In the genomic region with DNA sequence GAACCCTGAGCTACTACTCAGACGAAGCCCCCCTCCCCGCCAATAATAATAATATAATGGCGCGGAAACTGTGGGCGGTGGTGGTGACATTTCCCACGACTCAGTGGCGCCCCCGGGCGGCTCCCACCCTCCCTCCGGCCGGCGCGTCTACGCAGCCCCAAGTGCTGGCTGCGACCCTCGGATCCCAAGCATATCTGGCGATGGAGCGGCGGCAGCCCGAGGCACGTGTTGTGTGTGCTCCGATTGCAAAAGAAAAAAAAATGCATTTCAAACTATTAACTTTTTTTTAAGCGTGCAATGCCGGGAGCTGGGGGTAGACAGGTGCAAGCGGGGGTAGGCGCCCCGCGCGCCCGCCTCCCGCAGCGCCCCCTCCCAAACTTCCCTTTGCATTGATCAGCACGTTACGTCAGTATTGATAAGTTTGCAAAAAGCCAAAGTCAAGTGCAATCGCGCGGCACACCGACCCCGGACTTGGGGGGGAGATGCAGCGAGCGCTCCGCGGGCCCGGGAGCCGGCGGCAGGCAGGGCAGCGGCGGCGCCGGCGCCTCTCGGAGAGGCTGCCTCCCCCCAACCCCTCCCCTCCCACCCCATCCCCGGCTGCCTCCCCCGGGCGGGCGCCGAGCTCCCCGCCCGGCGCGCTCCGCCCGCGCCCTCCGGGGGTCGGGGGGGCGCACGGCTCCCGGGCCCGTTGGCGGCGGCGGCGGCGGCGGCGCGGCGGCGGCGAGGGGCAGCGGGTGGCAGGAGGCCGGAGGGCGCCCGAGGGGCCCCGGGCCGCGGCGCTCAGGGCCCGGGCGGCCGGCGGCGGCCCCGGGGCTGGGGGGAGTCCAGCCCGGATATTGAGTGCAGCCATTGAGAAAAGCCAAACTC, we compare ENCODE assay signal across 11 cellular contexts. TPM values are rescaled to one million over a fixed set of nuclear protein-coding genes. Genes with fewer than 3 reads are reported as not detected.
DNase-seq lines count a peak whose midpoint lies in the region; ATAC-seq and TF ChIP-seq lines count a peak whose summit lies in the region.
"Had no signal": no experiment of that assay in that cellular context is flagged by ENCODE, and none has a peak within 500 bp of the region (broad histone marks: within the 10 kb centered on the region; RNA-seq: fewer than 3 reads in every experiment).

No MANE protein-coding gene starts in this region.

- TF ChIP-seq POLR2A in NB4 (IDR thresholded peaks at IDR 0.05; ENCODE audit: extremely low read depth, insufficient read length): no peak

- H3K4me3 ChIP-seq in NB4 (ENCODE audit: low read depth, low read length) (no peak overlapping the region), cardiac fibroblast (replicated peaks in 1 of 2; ENCODE audit: low read depth in 2 of 2, low read length in 2 of 2) (no peak overlapping the region), neuronal stem cell (ENCODE audit: low read length in 2 of 2) (peak overlapping the region; percentile 62 to 95)
- H3K4me3 ChIP-seq: ovary had no signal

- H2BK120ac ChIP-seq in neuronal stem cell (ENCODE audit: low read depth, low read length): no peak overlapping the region

- H3K14ac ChIP-seq in neuronal stem cell (ENCODE audit: low read length): no peak overlapping the region

- peaks cover 7% of the 10 kb centered on the region for H3K4me1 Mint-ChIP-seq in activated T-helper 2 cell treated with anti-CD3 and anti-CD28 coated beads, Interferon-gamma antibody, Interleukin-2, Interleukin-4, amounts not matched to agents 10 μg/mL and 5 μg/mL and 100 μg/mL, durations not matched to agents 14 hours and 24 hours and 36 hours (ENCODE audit: low read depth)

- no peak overlapping the region for H2BK15ac ChIP-seq in neuronal stem cell (ENCODE audit: low read length)

- WGBS in neuronal stem cell (ENCODE audit: extremely low coverage in 2 of 2, insufficient read length in 2 of 2, insufficient replicate concordance in 1 of 2), 2 donors: no CpG with 5 or more reads among the region's 96 CpGs

- no peak overlapping the region for H2BK5ac ChIP-seq in neuronal stem cell (ENCODE audit: low read length)

- H3K79me1 ChIP-seq in neuronal stem cell (ENCODE audit: low read depth, low read length): no peaks in the 10 kb centered on the region

- ATAC-seq in HG02763 (IDR thresholded peaks at IDR 0.05; ENCODE audit: unreplicated experiment): no peak
- no peak for ATAC-seq in foreskin keratinocyte
- no peak for ATAC-seq in HG03432 (IDR thresholded peaks at IDR 0.05; ENCODE audit: unreplicated experiment)

- H4K91ac ChIP-seq in neuronal stem cell (ENCODE audit: low read depth, low read length, poor library complexity): no peak overlapping the region

- no peaks in the 10 kb centered on the region for H3K9me3 Mint-ChIP-seq in activated T-helper 2 cell treated with anti-CD3 and anti-CD28 coated beads, Interferon-gamma antibody, Interleukin-2, Interleukin-4, amounts not matched to agents 10 μg/mL and 5 μg/mL and 100 μg/mL, durations not matched to agents 14 hours and 24 hours and 36 hours

- H3K36me3 Mint-ChIP-seq in activated T-helper 2 cell treated with anti-CD3 and anti-CD28 coated beads, Interferon-gamma antibody, Interleukin-2, Interleukin-4, amounts not matched to agents 10 μg/mL and 5 μg/mL and 100 μg/mL, durations not matched to agents 14 hours and 24 hours and 36 hours (ENCODE audit: low read depth): peaks cover 3% of the 10 kb centered on the region

- DNase-seq in NB4 (ENCODE audit: low read depth) (peak; percentile 22), cardiac fibroblast (ENCODE audit: low read depth in 2 of 2) (no peak), neuronal stem cell (ENCODE audit: low spot score) (peak; percentile 36), foreskin keratinocyte (no peak)
- DNase-seq in activated T-helper 2 cell treated with anti-CD3 and anti-CD28 coated beads, Interferon-gamma antibody, Interleukin-2, Interleukin-4, amounts not matched to agents 10 μg/mL and 5 μg/mL and 100 μg/mL, durations not matched to agents 14 hours and 24 hours and 36 hours (ENCODE audit: low spot score): no peak
- DNase-seq: effector CD8-positive, alpha-beta T cell; IMR-90; ovary had no signal

- H3K4ac ChIP-seq in neuronal stem cell (ENCODE audit: low read length): no peak overlapping the region

- no peak overlapping the region for H4K8ac ChIP-seq in neuronal stem cell (ENCODE audit: low read depth, low read length)

- H3K27ac ChIP-seq in neuronal stem cell (replicated peaks; ENCODE audit: low read length): no peak overlapping the region
- no peak overlapping the region for H3K27ac ChIP-seq in foreskin keratinocyte
- H3K27ac ChIP-seq: ovary had no signal

- peaks cover 66% of the 10 kb centered on the region for H3K27me3 Mint-ChIP-seq in activated T-helper 2 cell treated with anti-CD3 and anti-CD28 coated beads, Interferon-gamma antibody, Interleukin-2, Interleukin-4, amounts not matched to agents 10 μg/mL and 5 μg/mL and 100 μg/mL, durations not matched to agents 14 hours and 24 hours and 36 hours (ENCODE audit: low read depth)

- no peak overlapping the region for H3K23ac ChIP-seq in neuronal stem cell (ENCODE audit: low read depth, low read length, poor library complexity)

- H3K27me3 ChIP-seq in neuronal stem cell (ENCODE audit: control insufficient read depth in 3 of 3, insufficient read depth in 3 of 3, low read depth in 1 of 3, low read length in 3 of 3): peaks cover 5 to 70% (median 27%) of the 10 kb centered on the region in 3 experiments
- H3K27me3 ChIP-seq in foreskin keratinocyte: peaks cover 97% of the 10 kb centered on the region
- H3K27me3 ChIP-seq: ovary had no signal

- H3K4me2 ChIP-seq in neuronal stem cell (ENCODE audit: insufficient read depth, low read length, poor library complexity, severe bottlenecking): peak overlapping the region; percentile 89

- TF ChIP-seq CTCF in GM12872 (IDR thresholded peaks at IDR 0.05; ENCODE audit: insufficient read depth, low read depth, low read length) (peak; percentile 33; the same call in 1 of the 3 replicates), NB4 (IDR thresholded peaks at IDR 0.05; ENCODE audit: low read depth, low read length) (peak; percentile 35), cardiac fibroblast (IDR thresholded peaks at IDR 0.05; ENCODE audit: low read depth, low read length) (peak; percentile 9), foreskin keratinocyte (conservative IDR thresholded peaks at IDR 0.05) (no peak)

- H3K36me3 ChIP-seq in neuronal stem cell (replicated peaks in 1 of 2; ENCODE audit: control insufficient read depth in 2 of 2, insufficient read depth in 2 of 2, low read length in 2 of 2): no peaks in the 10 kb centered on the region
- H3K36me3 ChIP-seq: ovary had no signal

- H3K18ac ChIP-seq in neuronal stem cell (ENCODE audit: low read length): peak overlapping the region; percentile 79

- H2AK5ac ChIP-seq in neuronal stem cell (ENCODE audit: low read depth, low read length): no peak overlapping the region

- no peak overlapping the region for H3K27ac Mint-ChIP-seq in activated T-helper 2 cell treated with anti-CD3 and anti-CD28 coated beads, Interferon-gamma antibody, Interleukin-2, Interleukin-4, amounts not matched to agents 10 μg/mL and 5 μg/mL and 100 μg/mL, durations not matched to agents 14 hours and 24 hours and 36 hours

- H2AFZ ChIP-seq in neuronal stem cell (ENCODE audit: low read length): peak overlapping the region; percentile 96

- H2BK12ac ChIP-seq in neuronal stem cell (ENCODE audit: low read length): no peak overlapping the region

- peaks cover 9% of the 10 kb centered on the region in 2 donors for H3K4me1 ChIP-seq in neuronal stem cell (ENCODE audit: control insufficient read depth in 2 of 2, insufficient read depth in 1 of 2, low read depth in 1 of 2, low read length in 2 of 2)
- H3K4me1 ChIP-seq in foreskin keratinocyte: no peaks in the 10 kb centered on the region

- H3K9ac ChIP-seq in neuronal stem cell (ENCODE audit: low read depth, low read length, poor library complexity): no peak overlapping the region

- no peak overlapping the region for H3K4me3 Mint-ChIP-seq in activated T-helper 2 cell treated with anti-CD3 and anti-CD28 coated beads, Interferon-gamma antibody, Interleukin-2, Interleukin-4, amounts not matched to agents 10 μg/mL and 5 μg/mL and 100 μg/mL, durations not matched to agents 14 hours and 24 hours and 36 hours (ENCODE audit: low read depth)

- no peaks in the 10 kb centered on the region for H3K9me3 ChIP-seq in neuronal stem cell (replicated peaks in 1 of 2; ENCODE audit: control insufficient read depth in 2 of 2, insufficient read depth in 1 of 2, low read depth in 1 of 2, low read length in 2 of 2)
- H3K9me3 ChIP-seq: ovary had no signal

- intact Hi-C loops in activated T-helper 2 cell treated with anti-CD3 and anti-CD28 coated beads, Interferon-gamma antibody, Interleukin-2, Interleukin-4, amounts not matched to agents 10 μg/mL and 5 μg/mL and 100 μg/mL, durations not matched to agents 14 hours and 24 hours and 36 hours (cut with micrococcal nuclease): no loop called here

RNA-seq across cellular contexts. Expression of a gene that starts 0.5 kb away (rescaled TPM):
- 1.9 TPM for polyA plus RNA-seq in neuronal stem cell (2013, experiment 1 of 2)
- polyA plus RNA-seq in neuronal stem cell (2013, experiment 2 of 2): 2.0 TPM
- not detected in 2 replicates for total RNA-seq in foreskin keratinocyte
- not detected in 2 replicates for polyA plus RNA-seq in foreskin keratinocyte
- total RNA-seq in activated T-helper 2 cell treated with anti-CD3 and anti-CD28 coated beads, Interferon-gamma antibody, Interleukin-2, Interleukin-4, amounts not matched to agents 10 μg/mL and 5 μg/mL and 100 μg/mL, durations not matched to agents 14 hours and 24 hours and 36 hours: not detected in 2 replicates
- total RNA-seq: IMR-90 had no signal
- polyA plus RNA-seq: IMR-90 had no signal

Comparison
In these comparisons a context has a peak if more than half of its experiments do, and no peak if none do; other contexts are left out.
1. DNase-seq: peak in NB4 (single experiment) and neuronal stem cell (single experiment); none in cardiac fibroblast (0 of 2), foreskin keratinocyte (0 of 2) and activated T-helper 2 cell treated with anti-CD3 and anti-CD28 coated beads, Interferon-gamma antibody, Interleukin-2, Interleukin-4, amounts not matched to agents 10 μg/mL and 5 μg/mL and 100 μg/mL, durations not matched to agents 14 hours and 24 hours and 36 hours (single experiment).
2. H3K4me3 ChIP-seq: peak in neuronal stem cell (2 of 2); none in NB4 (single experiment) and cardiac fibroblast (0 of 2).